Comparison of ENCODE assay signal across 1 cellular context in the genomic region with DNA sequence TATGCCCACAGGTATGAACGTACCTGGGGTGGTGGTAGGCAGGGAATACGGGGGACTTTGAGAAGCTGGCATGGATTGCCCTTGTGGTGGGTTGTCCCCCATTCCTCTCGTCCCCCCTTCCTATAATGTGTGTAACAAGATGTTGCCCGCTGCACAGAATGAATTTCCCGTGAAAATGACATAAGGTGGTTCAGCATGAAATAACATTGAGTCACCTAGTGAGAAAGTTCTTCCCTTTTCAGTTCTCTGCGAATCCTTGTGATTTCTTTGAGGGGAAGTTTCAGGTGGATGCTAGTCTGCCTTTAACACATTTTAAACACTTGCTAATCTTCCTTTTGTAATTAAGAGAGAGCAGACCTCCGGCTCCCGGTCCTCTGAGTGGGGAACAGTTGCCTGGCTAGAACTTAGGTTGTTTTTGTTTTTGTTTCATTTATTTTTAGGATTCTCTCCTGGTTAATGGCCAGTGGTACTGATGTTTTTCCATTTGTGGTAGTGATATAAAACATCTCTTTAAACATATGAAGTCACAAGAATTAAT.
TF ChIP-seq lines count a peak whose summit lies in the region.

No MANE protein-coding gene starts in this region.

TF ChIP-seq in SK-N-SH, 30 proteins besides CTCF, POLR2A, EP300 and RAD21 (continued from another document):
- no peak for TF ChIP-seq REST (IDR thresholded peaks at IDR 0.05; ENCODE audit: low read depth, low read length)
- no peak for TF ChIP-seq JUND (IDR thresholded peaks at IDR 0.05)
- TF ChIP-seq RXRA (IDR thresholded peaks at IDR 0.05; ENCODE audit: borderline replicate concordance, low read depth) = no peak
- TF ChIP-seq POLR2AphosphoS5 (IDR thresholded peaks at IDR 0.05; ENCODE audit: low read depth, low read length) = no peak
- TF ChIP-seq FOXM1 (IDR thresholded peaks at IDR 0.05; ENCODE audit: low read depth) = no peak
- TF ChIP-seq TEAD4 (IDR thresholded peaks at IDR 0.05; ENCODE audit: borderline replicate concordance, insufficient read depth) = no peak
- TF ChIP-seq, protein P1, sequence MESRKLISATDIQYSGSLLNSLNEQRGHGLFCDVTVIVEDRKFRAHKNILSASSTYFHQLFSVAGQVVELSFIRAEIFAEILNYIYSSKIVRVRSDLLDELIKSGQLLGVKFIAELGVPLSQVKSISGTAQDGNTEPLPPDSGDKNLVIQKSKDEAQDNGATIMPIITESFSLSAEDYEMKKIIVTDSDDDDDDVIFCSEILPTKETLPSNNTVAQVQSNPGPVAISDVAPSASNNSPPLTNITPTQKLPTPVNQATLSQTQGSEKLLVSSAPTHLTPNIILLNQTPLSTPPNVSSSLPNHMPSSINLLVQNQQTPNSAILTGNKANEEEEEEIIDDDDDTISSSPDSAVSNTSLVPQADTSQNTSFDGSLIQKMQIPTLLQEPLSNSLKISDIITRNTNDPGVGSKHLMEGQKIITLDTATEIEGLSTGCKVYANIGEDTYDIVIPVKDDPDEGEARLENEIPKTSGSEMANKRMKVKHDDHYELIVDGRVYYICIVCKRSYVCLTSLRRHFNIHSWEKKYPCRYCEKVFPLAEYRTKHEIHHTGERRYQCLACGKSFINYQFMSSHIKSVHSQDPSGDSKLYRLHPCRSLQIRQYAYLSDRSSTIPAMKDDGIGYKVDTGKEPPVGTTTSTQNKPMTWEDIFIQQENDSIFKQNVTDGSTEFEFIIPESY (IDR thresholded peaks at IDR 0.05; ENCODE audit: borderline replicate concordance, low read depth) = no peak
- TF ChIP-seq GABPA (IDR thresholded peaks at IDR 0.05; ENCODE audit: low read depth) = no peak
TF ChIP-seq in SK-N-SH: peak in this region for 0.
